In the genomic region with DNA sequence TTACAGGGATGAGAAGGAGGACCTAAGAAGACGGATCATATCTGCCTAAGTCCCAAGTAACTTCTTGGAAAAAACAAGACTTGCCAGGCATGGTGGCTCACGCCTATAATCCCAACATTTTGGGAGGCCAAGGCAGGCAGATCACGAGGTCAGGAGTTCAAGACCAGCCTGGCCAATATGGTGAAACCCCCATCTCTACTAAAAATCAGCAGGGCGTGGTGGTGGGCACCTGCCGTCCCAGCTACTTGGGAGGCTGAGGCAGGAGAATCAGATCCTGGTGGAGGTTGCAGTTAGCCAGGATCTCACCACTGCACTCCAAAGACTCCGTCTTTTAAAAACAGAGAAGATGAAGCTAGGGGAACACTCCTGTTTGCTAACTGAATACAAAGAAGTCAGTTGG, we compare ENCODE assay signal across 7 cellular contexts. TPM values are rescaled to one million over a fixed set of nuclear protein-coding genes. Genes with fewer than 3 reads are reported as not detected.
DNase-seq lines count a peak whose midpoint lies in the region; ATAC-seq, FAIRE-seq and TF ChIP-seq lines count a peak whose summit lies in the region.
"Not testable (repeated sequence)": the region's sequence is repeated elsewhere in the genome, so short reads cannot be mapped to it uniquely, and the experiment has no call there.

No MANE protein-coding gene starts in this region.

- H3K4me2 ChIP-seq in BLaER1 = peak overlapping the region; percentile 57
- not testable (repeated sequence) for H3K4me2 ChIP-seq in GM23338; K562 (ENCODE audit: insufficient read depth, low read length)

- in situ Hi-C loops in K562 (cut with MboI) = not testable (repeated sequence)

- not testable (repeated sequence) for H2AFZ ChIP-seq in GM23338; K562 (ENCODE audit: low read depth, low read length)

- FAIRE-seq in K562 (lab: Jason Lieb, UNC) = not testable (repeated sequence)

- H3K27me3 ChIP-seq in BLaER1; GM23338 (ENCODE audit: insufficient read depth); K562 (ENCODE audit: control insufficient read depth in 2 of 2, insufficient read depth in 2 of 2, low read length in 2 of 2); cardiac muscle cell: not testable (repeated sequence)

- H3K36me3 ChIP-seq in BLaER1 (peaks cover 59% of the 10 kb centered on the region), GM23338 (ENCODE audit: insufficient read depth) (peaks cover 21% of the 10 kb centered on the region), K562 (ENCODE audit: control insufficient read depth, insufficient read depth, low read length) (peaks cover 41% of the 10 kb centered on the region; the same call in 2 of the 3 replicates), cardiac muscle cell (peaks cover 36% of the 10 kb centered on the region)

- not testable (repeated sequence) for H3K9me2 ChIP-seq in GM23338 (ENCODE audit: insufficient read depth)

- H3K4me1 Mint-ChIP-seq in GM23338 (peaks cover 12% of the 10 kb centered on the region), WTC11 (peaks cover 32% of the 10 kb centered on the region), naive B cell (peaks cover 5 to 26% (median 11%) of the 10 kb centered on the region in 3 donors)
- not testable (repeated sequence) for H3K4me1 Mint-ChIP-seq in progenitor cell of endocrine pancreas (ENCODE audit: low read depth)

- H3K9me3 ChIP-seq in BLaER1; K562 (replicated peaks; ENCODE audit: control insufficient read depth, insufficient read depth, low read depth, low read length); cardiac muscle cell (ENCODE audit: low read depth): not testable (repeated sequence)

- H3K79me2 ChIP-seq in GM23338 (replicated peaks; ENCODE audit: insufficient read depth); K562 (ENCODE audit: control insufficient read depth, insufficient read depth, low read length): not testable (repeated sequence)

- H3F3A ChIP-seq in GM23338 (replicated peaks; ENCODE audit: low read depth) = peaks cover 41% of the 10 kb centered on the region

- peaks cover 23% of the 10 kb centered on the region; the same call in 2 of the 3 replicates for H3K9me3 Mint-ChIP-seq in GM23338
- not testable (repeated sequence) for H3K9me3 Mint-ChIP-seq in WTC11; naive B cell; progenitor cell of endocrine pancreas (ENCODE audit: low read depth)

- not testable (repeated sequence) for H3K27ac Mint-ChIP-seq in GM23338
- H3K27ac Mint-ChIP-seq in WTC11 (peak overlapping the region; percentile 47), naive B cell (peak overlapping the region in 4 of 6 donors; percentile 22 to 63 (median 52)), progenitor cell of endocrine pancreas (peak overlapping the region; percentile 22)

- intact Hi-C loops in K562 (cut with micrococcal nuclease) = not testable (repeated sequence)

- DNase-seq in GM23338 (ENCODE audit: low spot score); WTC11 (ENCODE audit: low spot score); K562 (ENCODE audit: extremely low read depth in 1 of 4, low spot score in 3 of 4); cardiac muscle cell (ENCODE audit: low read depth in 1 of 2, low spot score in 1 of 2); naive B cell; progenitor cell of endocrine pancreas (ENCODE audit: low spot score, unreplicated experiment): not testable (repeated sequence)

- H4K20me1 ChIP-seq in BLaER1 (peaks cover 36% of the 10 kb centered on the region), GM23338 (replicated peaks; ENCODE audit: insufficient read depth) (peaks cover 13% of the 10 kb centered on the region; the same call in 1 of the 2 replicates)
- not testable (repeated sequence) for H4K20me1 ChIP-seq in K562 (replicated peaks; ENCODE audit: control insufficient read depth, insufficient read depth, low read length)

- TF ChIP-seq RAD21 in K562 (CRISPR knock-in tag; conservative IDR thresholded peaks at IDR 0.05 in 1 of 2, IDR thresholded peaks at IDR 0.05 in 1 of 2) = not testable (repeated sequence)

- TF ChIP-seq CTCF in GM23338 (conservative IDR thresholded peaks at IDR 0.05; ENCODE audit: low read depth in 2 of 2); WTC11 (IDR thresholded peaks at IDR 0.05); K562 (IDR thresholded peaks at IDR 0.05 in 2 of 3, conservative IDR thresholded peaks at IDR 0.05 in 1 of 3; ENCODE audit: insufficient read depth in 2 of 3, low read depth in 1 of 3, low read length in 3 of 3); cardiac muscle cell (IDR thresholded peaks at IDR 0.05; ENCODE audit: low read depth, low read length); progenitor cell of endocrine pancreas (IDR thresholded peaks at IDR 0.05; ENCODE audit: unreplicated experiment): not testable (repeated sequence)

- peaks cover 64% of the 10 kb centered on the region for H3K4me1 ChIP-seq in BLaER1
- H3K4me1 ChIP-seq in GM23338 (ENCODE audit: insufficient read depth) = peaks cover 10% of the 10 kb centered on the region
- not testable (repeated sequence) for H3K4me1 ChIP-seq in K562 (replicated peaks in 1 of 2; ENCODE audit: control insufficient read depth in 2 of 2, insufficient read depth in 2 of 2, low read length in 2 of 2); cardiac muscle cell (ENCODE audit: low read depth)

- CTCF ChIA-PET in WTC11 (lab: Charles Lee) = interaction anchor here (1.7 to 6.8 kb wide), 2 partner anchors 17 to 58 kb away, joined by 4 to 60 read pairs; no protein-coding TSS in a partner anchor
- CTCF ChIA-PET in K562 (lab: Yijun Ruan, JAX; ENCODE audit: low intra/inter-chr PET ratio) = not testable (repeated sequence)

- WGBS in K562 (ENCODE audit: insufficient coverage, low coverage, missing lambda C conversion rate) = 85% methylated on average over 6 of the region's 6 CpGs

- BruUV-seq in K562 (replicated peaks; lab: Mats Ljungman, UMichigan) = not testable (repeated sequence)

- H3K9me1 ChIP-seq in K562 (ENCODE audit: control insufficient read depth, insufficient read depth, low read length) = not testable (repeated sequence)

- H3K27ac ChIP-seq in BLaER1 (0 out of 2 replicates have a peak overlapping the region, but pooled peaks have one; percentile 13), GM23338 (ENCODE audit: low read depth) (peak overlapping the region; percentile 86; the same call in 1 of the 2 replicates), cardiac muscle cell (peak overlapping the region; percentile 44)
- not testable (repeated sequence) for H3K27ac ChIP-seq in K562 (ENCODE audit: extremely low read depth, low read depth, low read length)

- TF ChIP-seq EP300 in K562 (IDR thresholded peaks at IDR 0.05; ENCODE audit: low read length) = not testable (repeated sequence)

- not testable (repeated sequence) for ATAC-seq in GM23338; WTC11; K562; naive B cell (ENCODE audit: low read depth in 2 of 2)

- not testable (repeated sequence) for H3K4me3 Mint-ChIP-seq in GM23338; WTC11; naive B cell; progenitor cell of endocrine pancreas (ENCODE audit: low read depth)

- peaks cover 67% of the 10 kb centered on the region for H3K36me3 Mint-ChIP-seq in GM23338 (ENCODE audit: low read depth)
- peaks cover 42% of the 10 kb centered on the region for H3K36me3 Mint-ChIP-seq in WTC11
- H3K36me3 Mint-ChIP-seq in naive B cell = peaks cover 6 to 20% of the 10 kb centered on the region in 2 donors
- peaks cover 29% of the 10 kb centered on the region for H3K36me3 Mint-ChIP-seq in progenitor cell of endocrine pancreas (ENCODE audit: insufficient read depth)

- H3K9ac ChIP-seq in BLaER1; K562 (ENCODE audit: insufficient read depth in 1 of 2, low read depth in 2 of 2, low read length in 2 of 2): not testable (repeated sequence)

- POLR2A ChIA-PET in WTC11 (lab: Charles Lee) = interaction anchor here (0.5 to 2.2 kb wide), 2 partner anchors 57 to 75 kb away, joined by 3 to 7 read pairs; no protein-coding TSS in a partner anchor
- POLR2A ChIA-PET in K562 (lab: Yijun Ruan, JAX) = interaction anchor here (0.6 to 1.7 kb wide), 2 partner anchors 8 to 34 kb away, joined by 3 to 4 read pairs; no protein-coding TSS in a partner anchor

- peak; percentile 29; the same call in 1 of the 2 replicates for TF ChIP-seq POLR2A in K562 (conservative IDR thresholded peaks at IDR 0.05)

- H3K27me3 Mint-ChIP-seq in GM23338 (ENCODE audit: insufficient read depth, low read depth, poor library complexity) = peaks cover 23% of the 10 kb centered on the region
- not testable (repeated sequence) for H3K27me3 Mint-ChIP-seq in WTC11 (ENCODE audit: low read depth); naive B cell; progenitor cell of endocrine pancreas

- not testable (repeated sequence) for H3K4me3 ChIP-seq in BLaER1, GM23338, K562, cardiac muscle cell

RNA-seq across cellular contexts. Expression of a gene that starts 24.8 kb away (rescaled TPM):
- 23.4 and 27.1 TPM in 2 replicates for total RNA-seq in GM23338 (2014; rRNA removed; shearing (Covaris generic))
- 12.7 and 13.9 TPM in 2 replicates for polyA plus RNA-seq in GM23338 (2016; fragmentation: Nextera tagmentation; extraction: Ambion mirVana)
- 25.2 to 28.0 TPM (median 25.6 TPM) in 3 replicates for total RNA-seq in WTC11 (2021)
- total RNA-seq in K562 (2011; cell fraction: chromatin; rRNA removed; ENCODE audit: low replicate concordance) = 30.3 and 60.3 TPM in 2 replicates
- 35.0 and 35.3 TPM in 2 replicates for total RNA-seq in K562 (2011; cell fraction: nucleolus; rRNA removed)
- total RNA-seq in K562 (2011; cell fraction: nucleoplasm; rRNA removed) = 28.8 and 30.5 TPM in 2 replicates
- total RNA-seq in K562 (2014; rRNA removed) = 16.7 and 23.0 TPM in 2 replicates
- 12.9 and 14.7 TPM in 2 replicates for total RNA-seq in K562 (2014; rRNA removed; fragmentation: Illumina TruSeq; extraction: Trizol)
- 18.6 and 19.1 TPM in 2 replicates for total RNA-seq in K562 (2015; rRNA removed; fragmentation: Illumina TruSeq; extraction: Trizol)
- total RNA-seq in K562 (2021) = 21.6 and 23.1 TPM in 2 replicates
- 15.7 and 17.2 TPM in 2 replicates for polyA plus RNA-seq in K562 (2011; rRNA removed)
- polyA plus RNA-seq in K562 (2011; cell fraction: cytosol; rRNA removed) = 15.2 and 20.4 TPM in 2 replicates
- polyA plus RNA-seq in K562 (2011; cell fraction: nucleus; rRNA removed) = 25.9 and 35.9 TPM in 2 replicates
- 16.3 and 16.5 TPM in 2 replicates for polyA plus RNA-seq in K562 (2012)
- polyA plus RNA-seq in K562 (2014; fragmentation: Illumina TruSeq; extraction: Trizol) = 20.6 and 23.0 TPM in 2 replicates
- 10 to 100 TPM; 10.3 to 21.0 TPM for polyA plus RNA-seq in K562 (2014; fragmentation: Nextera tagmentation; extraction: Ambion mirVana)
- polyA plus RNA-seq in K562 (2014; rRNA removed) = 18.8 and 20.5 TPM in 2 replicates
- 19.2 and 24.6 TPM in 2 replicates for polyA minus RNA-seq in K562 (2011; rRNA and poly(A)+ RNA removed)
- polyA minus RNA-seq in K562 (2011; cell fraction: cytosol; rRNA and poly(A)+ RNA removed) = 10.3 and 12.2 TPM in 2 replicates
- 11.6 and 16.6 TPM in 2 replicates for polyA minus RNA-seq in K562 (2011; cell fraction: nucleus; rRNA and poly(A)+ RNA removed)
- 24.9 and 27.0 TPM in 2 replicates for total RNA-seq in cardiac muscle cell
- polyA plus RNA-seq in cardiac muscle cell = 21.4 and 25.5 TPM in 2 replicates
- 10 to 100 TPM; 21.2 to 29.8 (median 22.4) TPM for polyA plus RNA-seq in naive B cell (ENCODE audit: low read depth in 6 of 6)
- total RNA-seq in progenitor cell of endocrine pancreas = 28.8 and 30.3 TPM in 2 replicates
